ENCODE assay signal across 11 cellular contexts in genomic region chr14:90175631-90176030, GRCh38.
"Had no signal": no experiment of that assay in that cellular context is flagged by ENCODE, and none has a peak within 500 bp of the region (broad histone marks: within the 10 kb centered on the region; RNA-seq: fewer than 3 reads in every experiment).

No MANE protein-coding gene starts in this region.

- DNase-seq: GM23248, GOT3, H7, H9, HCEC 1CT, HFFc6 had no signal

- ATAC-seq: GM23338, HCT116 had no signal

- H3K36me3 ChIP-seq: HAP-1 had no signal

- H3K9me3 ChIP-seq: HAP-1 had no signal

- H3K9ac ChIP-seq: GM23248 had no signal

- H3K9me3 Mint-ChIP-seq: GM23338, HFFc6 had no signal

- H3K27ac ChIP-seq: GM23248 had no signal

- H3K4me3 ChIP-seq: GM23248, GM23338, HAP-1 had no signal

- H3K4me1 ChIP-seq: HAP-1 had no signal

- H3K27ac Mint-ChIP-seq: GM23338, H9, HFFc6 had no signal

- FAIRE-seq: H1, H54 had no signal

- H3K4me3 Mint-ChIP-seq: GM23338, H9, HFFc6 had no signal
